In the genomic region with DNA sequence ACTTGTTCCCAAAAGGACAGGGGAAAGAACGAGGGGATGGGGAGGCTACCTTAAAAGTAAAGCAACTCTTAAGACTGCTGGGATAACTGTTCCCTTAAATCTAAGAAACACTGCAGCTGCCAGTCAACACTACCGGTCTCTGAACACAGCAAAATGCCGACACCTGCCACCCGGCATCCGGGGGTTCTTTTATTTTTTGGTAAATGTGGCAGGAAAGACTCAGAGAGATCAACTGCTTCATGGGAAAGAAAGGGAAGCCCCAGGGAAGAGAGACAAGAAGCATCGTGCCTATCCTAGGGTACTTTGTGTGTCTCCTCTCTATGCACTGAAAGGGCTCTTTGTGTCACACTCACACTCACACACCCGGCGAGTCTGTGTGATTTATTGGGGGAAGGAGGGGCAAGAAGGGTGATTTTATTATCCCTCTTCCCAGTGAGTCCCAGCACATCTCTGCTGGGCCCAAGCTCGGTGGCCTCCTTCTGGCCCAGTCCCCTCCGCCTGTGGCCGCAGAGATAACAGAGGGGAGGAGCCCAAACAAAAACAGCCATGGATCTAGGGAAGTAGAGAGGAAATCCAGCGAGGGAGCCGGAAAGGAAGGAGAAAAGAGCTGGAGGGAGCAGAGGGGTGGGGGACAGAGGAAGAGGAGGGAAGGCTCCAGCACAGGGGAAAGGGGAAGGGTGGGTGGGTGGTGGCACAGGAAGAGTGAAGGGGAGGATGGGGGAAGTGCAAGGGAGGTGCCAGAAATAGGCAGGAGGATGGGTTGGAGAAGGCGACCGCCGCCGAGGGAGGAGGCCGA, we compare ENCODE assay signal across 8 cellular contexts. TPM values are rescaled to one million over a fixed set of nuclear protein-coding genes. Genes with fewer than 3 reads are reported as not detected.
A peak's percentile ranks its signal among the peaks of the same experiment; 100 is the strongest.
DNase-seq lines count a peak whose midpoint lies in the region; ATAC-seq and TF ChIP-seq lines count a peak whose summit lies in the region.

No MANE protein-coding gene starts in this region.

- H3K27ac Mint-ChIP-seq in WTC11 = peak overlapping the region; percentile 55
- peak overlapping the region; percentile 92 for H3K27ac Mint-ChIP-seq in mesothelial cell of epicardium
- H3K27ac Mint-ChIP-seq in type B pancreatic cell = peak overlapping the region; percentile 94

- DNase-seq in Daoy (ENCODE audit: low read depth) (peak; percentile 69), HuH-7.5 (ENCODE audit: low spot score) (peak; percentile 55), WTC11 (ENCODE audit: low spot score) (no peak), epithelial cell of proximal tubule (ENCODE audit: low read depth) (no peak), mesothelial cell of epicardium (ENCODE audit: low spot score in 2 of 2, unreplicated experiment in 2 of 2) (no peak), type B pancreatic cell (ENCODE audit: extremely low spot score, unreplicated experiment) (no peak)

- peaks cover 23% of the 10 kb centered on the region for H3K27me3 Mint-ChIP-seq in WTC11 (ENCODE audit: low read depth)
- peaks cover 7% of the 10 kb centered on the region for H3K27me3 Mint-ChIP-seq in mesothelial cell of epicardium (ENCODE audit: low read depth)
- H3K27me3 Mint-ChIP-seq in type B pancreatic cell = peaks cover 4% of the 10 kb centered on the region

- POLR2A ChIA-PET in WTC11 (lab: Charles Lee) = interaction anchor here (0.6 to 1.0 kb wide), 2 partner anchors 8 to 393 kb away, joined by 3 to 4 read pairs; no protein-coding TSS in a partner anchor

- H3K36me3 Mint-ChIP-seq in WTC11 (no peaks in the 10 kb centered on the region), mesothelial cell of epicardium (no peaks in the 10 kb centered on the region), type B pancreatic cell (peaks cover 14% of the 10 kb centered on the region)

- ATAC-seq in WTC11 (peak; percentile 12), GM18861 (IDR thresholded peaks at IDR 0.05; ENCODE audit: unreplicated experiment) (no peak), HG03378 (IDR thresholded peaks at IDR 0.05; ENCODE audit: unreplicated experiment) (no peak)

- no peak for TF ChIP-seq CTCF in WTC11 (IDR thresholded peaks at IDR 0.05)
- TF ChIP-seq CTCF in epithelial cell of proximal tubule (conservative IDR thresholded peaks at IDR 0.05; ENCODE audit: low read depth, low read length) = no peak
- no peak for TF ChIP-seq CTCF in mesothelial cell of epicardium (IDR thresholded peaks at IDR 0.05; ENCODE audit: unreplicated experiment)
- TF ChIP-seq CTCF in type B pancreatic cell (conservative IDR thresholded peaks at IDR 0.05) = no peak

- no peaks in the 10 kb centered on the region for H3K9me3 Mint-ChIP-seq in WTC11
- no peaks in the 10 kb centered on the region for H3K9me3 Mint-ChIP-seq in mesothelial cell of epicardium
- no peaks in the 10 kb centered on the region for H3K9me3 Mint-ChIP-seq in type B pancreatic cell

- CTCF ChIA-PET in WTC11 (lab: Charles Lee) = no interaction called here

- H3K4me1 Mint-ChIP-seq in WTC11 = peaks cover 56% of the 10 kb centered on the region
- peaks cover 32% of the 10 kb centered on the region for H3K4me1 Mint-ChIP-seq in mesothelial cell of epicardium
- H3K4me1 Mint-ChIP-seq in type B pancreatic cell (ENCODE audit: unreplicated experiment) = peaks cover 34% of the 10 kb centered on the region

- H3K4me3 Mint-ChIP-seq in WTC11 (peak overlapping the region; percentile 88), mesothelial cell of epicardium (peak overlapping the region; percentile 87), type B pancreatic cell (peak overlapping the region; percentile 98)

- peak overlapping the region; percentile 64 for H3K4me3 ChIP-seq in epithelial cell of proximal tubule (ENCODE audit: low read depth, low read length)

TF ChIP-seq in WTC11, 78 proteins besides CTCF, POLR2A, EP300 and RAD21:
- no peak for TF ChIP-seq NFYB (CRISPR knock-in tag; conservative IDR thresholded peaks at IDR 0.05; ENCODE audit: low read depth)
- no peak for TF ChIP-seq ZNF232 (CRISPR knock-in tag; IDR thresholded peaks at IDR 0.05)
- TF ChIP-seq, protein P1, sequence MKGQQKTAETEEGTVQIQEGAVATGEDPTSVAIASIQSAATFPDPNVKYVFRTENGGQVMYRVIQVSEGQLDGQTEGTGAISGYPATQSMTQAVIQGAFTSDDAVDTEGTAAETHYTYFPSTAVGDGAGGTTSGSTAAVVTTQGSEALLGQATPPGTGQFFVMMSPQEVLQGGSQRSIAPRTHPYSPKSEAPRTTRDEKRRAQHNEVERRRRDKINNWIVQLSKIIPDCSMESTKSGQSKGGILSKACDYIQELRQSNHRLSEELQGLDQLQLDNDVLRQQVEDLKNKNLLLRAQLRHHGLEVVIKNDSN (CRISPR knock-in tag; IDR thresholded peaks at IDR 0.05) = no peak
- TF ChIP-seq NFATC4 (CRISPR knock-in tag; IDR thresholded peaks at IDR 0.05) = no peak
- TF ChIP-seq, protein P2, sequence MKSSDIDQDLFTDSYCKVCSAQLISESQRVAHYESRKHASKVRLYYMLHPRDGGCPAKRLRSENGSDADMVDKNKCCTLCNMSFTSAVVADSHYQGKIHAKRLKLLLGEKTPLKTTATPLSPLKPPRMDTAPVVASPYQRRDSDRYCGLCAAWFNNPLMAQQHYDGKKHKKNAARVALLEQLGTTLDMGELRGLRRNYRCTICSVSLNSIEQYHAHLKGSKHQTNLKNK (CRISPR knock-in tag; IDR thresholded peaks at IDR 0.05) = no peak
- TF ChIP-seq, protein P3, sequence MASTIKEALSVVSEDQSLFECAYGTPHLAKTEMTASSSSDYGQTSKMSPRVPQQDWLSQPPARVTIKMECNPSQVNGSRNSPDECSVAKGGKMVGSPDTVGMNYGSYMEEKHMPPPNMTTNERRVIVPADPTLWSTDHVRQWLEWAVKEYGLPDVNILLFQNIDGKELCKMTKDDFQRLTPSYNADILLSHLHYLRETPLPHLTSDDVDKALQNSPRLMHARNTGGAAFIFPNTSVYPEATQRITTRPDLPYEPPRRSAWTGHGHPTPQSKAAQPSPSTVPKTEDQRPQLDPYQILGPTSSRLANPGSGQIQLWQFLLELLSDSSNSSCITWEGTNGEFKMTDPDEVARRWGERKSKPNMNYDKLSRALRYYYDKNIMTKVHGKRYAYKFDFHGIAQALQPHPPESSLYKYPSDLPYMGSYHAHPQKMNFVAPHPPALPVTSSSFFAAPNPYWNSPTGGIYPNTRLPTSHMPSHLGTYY (CRISPR knock-in tag; IDR thresholded peaks at IDR 0.05) = no peak
- TF ChIP-seq, protein P4, sequence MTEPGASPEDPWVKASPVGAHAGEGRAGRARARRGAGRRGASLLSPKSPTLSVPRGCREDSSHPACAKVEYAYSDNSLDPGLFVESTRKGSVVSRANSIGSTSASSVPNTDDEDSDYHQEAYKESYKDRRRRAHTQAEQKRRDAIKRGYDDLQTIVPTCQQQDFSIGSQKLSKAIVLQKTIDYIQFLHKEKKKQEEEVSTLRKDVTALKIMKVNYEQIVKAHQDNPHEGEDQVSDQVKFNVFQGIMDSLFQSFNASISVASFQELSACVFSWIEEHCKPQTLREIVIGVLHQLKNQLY (CRISPR knock-in tag; IDR thresholded peaks at IDR 0.05) = no peak
- no peak for TF ChIP-seq ATF1 (CRISPR knock-in tag; IDR thresholded peaks at IDR 0.05)
- TF ChIP-seq CBFB (CRISPR knock-in tag; IDR thresholded peaks at IDR 0.05; ENCODE audit: low read depth) = no peak
- TF ChIP-seq ZNF423 (CRISPR knock-in tag; IDR thresholded peaks at IDR 0.05) = no peak
- TF ChIP-seq RELA (CRISPR knock-in tag; IDR thresholded peaks at IDR 0.05; ENCODE audit: borderline replicate concordance) = no peak
- no peak for TF ChIP-seq HMGA2 (CRISPR knock-in tag; IDR thresholded peaks at IDR 0.05)
- TF ChIP-seq, protein P5, sequence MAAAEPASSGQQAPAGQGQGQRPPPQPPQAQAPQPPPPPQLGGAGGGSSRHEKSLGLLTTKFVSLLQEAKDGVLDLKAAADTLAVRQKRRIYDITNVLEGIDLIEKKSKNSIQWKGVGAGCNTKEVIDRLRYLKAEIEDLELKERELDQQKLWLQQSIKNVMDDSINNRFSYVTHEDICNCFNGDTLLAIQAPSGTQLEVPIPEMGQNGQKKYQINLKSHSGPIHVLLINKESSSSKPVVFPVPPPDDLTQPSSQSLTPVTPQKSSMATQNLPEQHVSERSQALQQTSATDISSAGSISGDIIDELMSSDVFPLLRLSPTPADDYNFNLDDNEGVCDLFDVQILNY (CRISPR knock-in tag; IDR thresholded peaks at IDR 0.05) = no peak
- TF ChIP-seq, protein P6, sequence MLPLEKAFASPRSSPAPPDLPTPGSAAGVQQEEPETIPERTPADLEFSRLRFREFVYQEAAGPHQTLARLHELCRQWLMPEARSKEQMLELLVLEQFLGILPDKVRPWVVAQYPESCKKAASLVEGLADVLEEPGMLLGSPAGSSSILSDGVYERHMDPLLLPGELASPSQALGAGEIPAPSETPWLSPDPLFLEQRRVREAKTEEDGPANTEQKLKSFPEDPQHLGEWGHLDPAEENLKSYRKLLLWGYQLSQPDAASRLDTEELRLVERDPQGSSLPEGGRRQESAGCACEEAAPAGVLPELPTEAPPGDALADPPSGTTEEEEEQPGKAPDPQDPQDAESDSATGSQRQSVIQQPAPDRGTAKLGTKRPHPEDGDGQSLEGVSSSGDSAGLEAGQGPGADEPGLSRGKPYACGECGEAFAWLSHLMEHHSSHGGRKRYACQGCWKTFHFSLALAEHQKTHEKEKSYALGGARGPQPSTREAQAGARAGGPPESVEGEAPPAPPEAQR (CRISPR knock-in tag; IDR thresholded peaks at IDR 0.05) = no peak
- no peak for TF ChIP-seq ZNF416 (CRISPR knock-in tag; IDR thresholded peaks at IDR 0.05)
- no peak for TF ChIP-seq ZBTB21 (CRISPR knock-in tag; IDR thresholded peaks at IDR 0.05; ENCODE audit: borderline replicate concordance)

RNA-seq across cellular contexts. Expression of a gene that starts 1.3 kb away (rescaled TPM):
- 49.9 and 54.2 TPM in 2 replicates for total RNA-seq in Daoy (2014; rRNA removed; shearing (Covaris generic))
- total RNA-seq in WTC11 (2021) (57.1 to 63.9 TPM (median 59.0 TPM) in 3 replicates), epithelial cell of proximal tubule (26.1 and 55.4 TPM in 2 replicates), mesothelial cell of epicardium (104 to 123 TPM (median 115 TPM) in 3 replicates), type B pancreatic cell (ENCODE audit: low replicate concordance) (131 and 283 TPM in 2 replicates)

Comparison
In these comparisons a context has a peak if more than half of its experiments do, and no peak if none do; other contexts are left out.
1. DNase-seq: peak in Daoy (single experiment) and HuH-7.5 (single experiment); none in WTC11 (single experiment), epithelial cell of proximal tubule (single experiment), mesothelial cell of epicardium (0 of 2) and type B pancreatic cell (single experiment).
2. Peak in every context shown above with its lines, with median percentiles within 50 percentile points of each other: H3K27ac Mint-ChIP-seq and H3K4me3 Mint-ChIP-seq.